In genomic region chr9:76516871-76517270, GRCh38 we compare ENCODE assay signal across 24 cellular contexts. TPM values are rescaled to one million over a fixed set of nuclear protein-coding genes. Genes with fewer than 3 reads are reported as not detected.
DNase-seq lines count a peak whose midpoint lies in the region; ATAC-seq and TF ChIP-seq lines count a peak whose summit lies in the region.
"Had no signal": no experiment of that assay in that cellular context is flagged by ENCODE, and none has a peak within 500 bp of the region (broad histone marks: within the 10 kb centered on the region; RNA-seq: fewer than 3 reads in every experiment).

No MANE protein-coding gene starts in this region.

- WGBS in prostate gland: 61% methylated on average over 3 of the region's 3 CpGs

- H3K27ac ChIP-seq in parathyroid adenoma (peak overlapping the region; percentile 90), prostate gland (no peak overlapping the region)
- H3K27ac ChIP-seq: BLaER1, hepatocyte, KMS-11, VCaP had no signal

- peak overlapping the region; percentile 49 for H3K4me2 ChIP-seq in parathyroid adenoma (ENCODE audit: low read length)
- H3K4me2 ChIP-seq: BLaER1, hepatocyte, KMS-11 had no signal

- H3K4me3 ChIP-seq in parathyroid adenoma (ENCODE audit: low read depth, low read length) (peak overlapping the region; percentile 36), prostate gland (no peak overlapping the region)
- H3K4me3 ChIP-seq: BLaER1, hepatocyte, lung had no signal

- ATAC-seq in GM18867 (IDR thresholded peaks at IDR 0.05; ENCODE audit: unreplicated experiment) (peak; percentile 75), HG02870 (IDR thresholded peaks at IDR 0.05; ENCODE audit: unreplicated experiment) (peak; percentile 72), HG03520 (IDR thresholded peaks at IDR 0.05; ENCODE audit: unreplicated experiment) (peak; percentile 67)
- ATAC-seq: naive thymus-derived CD8-positive, alpha-beta T cell had no signal

- DNase-seq in T1000 (lab: John Stamatoyannopoulos, UW) (no peak), prostate gland (ENCODE audit: low spot score) (no peak)
- DNase-seq in activated CD8-positive, alpha-beta memory T cell treated with anti-CD3 and anti-CD28 coated beads for 24 hours: no peak
- DNase-seq: activated CD4-positive, alpha-beta T cell treated with anti-CD3 and anti-CD28 coated beads, Interleukin-2, amount 10 ng/mL, durations not matched to agents 24 days and 14 days; activated effector memory CD4-positive, alpha-beta T cell treated with anti-CD3 and anti-CD28 coated beads, Interleukin-2, amount 50 U/mL, for 16 hours; aorta; kidney glomerular epithelial cell; naive thymus-derived CD8-positive, alpha-beta T cell; NCI-H1436 treated with DMSO at 0.1 percent for 48 hours; NCI-H2107; NCI-H446; NCI-H748 treated with DMSO at 0.1 percent for 48 hours; SIG-M5; stimulated activated CD4-positive, alpha-beta T cell treated with anti-CD3 and anti-CD28 coated beads, Interleukin-4, amount 100 ng/mL, for 4 hours; substantia nigra had no signal

- H3K9me3 ChIP-seq in parathyroid adenoma (ENCODE audit: control insufficient read depth, low read length): no peaks in the 10 kb centered on the region
- no peaks in the 10 kb centered on the region for H3K9me3 ChIP-seq in prostate gland

- H3K36me3 ChIP-seq in parathyroid adenoma (ENCODE audit: control insufficient read depth, insufficient read depth, low read length): no peaks in the 10 kb centered on the region
- no peaks in the 10 kb centered on the region for H3K36me3 ChIP-seq in prostate gland
- H3K36me3 ChIP-seq: BLaER1 had no signal

- intact Hi-C loops in prostate gland (cut with DNase I): no loop called here

- no peaks in the 10 kb centered on the region for H3K79me2 ChIP-seq in parathyroid adenoma
- H3K79me2 ChIP-seq: hepatocyte had no signal

- TF ChIP-seq CTCF in parathyroid adenoma (IDR thresholded peaks at IDR 0.05): no peak
- TF ChIP-seq CTCF in prostate gland (IDR thresholded peaks at IDR 0.05): no peak

- H3K9ac ChIP-seq in parathyroid adenoma: no peak overlapping the region
- H3K9ac ChIP-seq: BLaER1, KMS-11 had no signal

- H3K27me3 ChIP-seq in parathyroid adenoma (ENCODE audit: control insufficient read depth, insufficient read depth, low read length) (no peaks in the 10 kb centered on the region), prostate gland (replicated peaks; ENCODE audit: insufficient read depth) (no peaks in the 10 kb centered on the region)
- H3K27me3 ChIP-seq: BLaER1, hepatocyte had no signal

- no peak overlapping the region for H2AFZ ChIP-seq in parathyroid adenoma
- H2AFZ ChIP-seq: hepatocyte had no signal

- no peak for TF ChIP-seq POLR2A in prostate gland (IDR thresholded peaks at IDR 0.05)

- peaks cover 24% of the 10 kb centered on the region for H3K4me1 ChIP-seq in parathyroid adenoma
- H3K4me1 ChIP-seq in prostate gland (replicated peaks): no peaks in the 10 kb centered on the region
- H3K4me1 ChIP-seq: BLaER1 had no signal

RNA-seq across cellular contexts. Expression of gene GCNT1, which starts 57.9 kb away (rescaled TPM):
- 1 to 10 TPM; 3.1 to 3.8 TPM for total RNA-seq in prostate gland
